ENCODE assay signal across 38 cellular contexts in genomic region chr21:29793712-29794111, GRCh38.
"Had no signal": no experiment of that assay in that cellular context is flagged by ENCODE, and none has a peak within 500 bp of the region (broad histone marks: within the 10 kb centered on the region; RNA-seq: fewer than 3 reads in every experiment).

No MANE protein-coding gene starts in this region.

- H3K27me3 ChIP-seq: ascending aorta, cardiac muscle cell had no signal

- FAIRE-seq: bronchial epithelial cell, TTC549 had no signal

- H3K9me3 ChIP-seq: ascending aorta had no signal

- H3K4me1 ChIP-seq: ascending aorta had no signal

- H3K4me3 ChIP-seq: ascending aorta, cardiac muscle cell had no signal

- H3K27me3 Mint-ChIP-seq: activated B cell treated with CpG ODN at 0.5 μM for 24 hours; activated CD4-positive, alpha-beta T cell treated with anti-CD3 and anti-CD28 coated beads, Interleukin-2, amount 10 ng/mL, durations not matched to agents 24 days and 14 days; activated CD8-positive, alpha-beta T cell treated with anti-CD3 and anti-CD28 coated beads for 36 hours; activated naive CD4-positive, alpha-beta T cell treated with anti-CD3 and anti-CD28 coated beads, Interleukin-2, amount 10 ng/mL, durations not matched to agents 7 days and 5 days; activated naive CD8-positive, alpha-beta T cell treated with anti-CD3 and anti-CD28 coated beads, Interleukin-2, amount 50 U/mL, for 24 hours; central memory CD8-positive, alpha-beta T cell had no signal

- ATAC-seq: activated CD8-positive, alpha-beta T cell treated with anti-CD3 and anti-CD28 coated beads for 36 hours; activated naive CD8-positive, alpha-beta T cell treated with anti-CD3 and anti-CD28 coated beads, Interleukin-2, amount 50 U/mL, for 24 hours; activated T-cell treated with anti-CD3 and anti-CD28 coated beads, Interleukin-2, amount 50 U/mL, for 4 hours; activated T-cell treated with anti-CD3 and anti-CD28 coated beads, Interleukin-2, amount 50 U/mL, for 72 hours; activated T-helper 17 cell treated with anti-CD3 and anti-CD28 coated beads, Interleukin-2, amount 50 U/mL, for 72 hours had no signal

- H3K4me1 Mint-ChIP-seq: activated B cell treated with CpG ODN at 0.5 μM for 24 hours; activated CD4-positive, alpha-beta T cell treated with anti-CD3 and anti-CD28 coated beads, Interleukin-2, amount 10 ng/mL, durations not matched to agents 24 days and 14 days; activated naive CD4-positive, alpha-beta T cell treated with anti-CD3 and anti-CD28 coated beads, Interleukin-2, amount 10 ng/mL, durations not matched to agents 7 days and 5 days; activated naive CD4-positive, alpha-beta T cell treated with anti-CD3 and anti-CD28 coated beads, Interleukin-2, amount 50 U/mL, for 24 hours; activated naive CD8-positive, alpha-beta T cell treated with anti-CD3 and anti-CD28 coated beads, Interleukin-2, amount 10 ng/mL, durations not matched to agents 7 days and 5 days; activated naive CD8-positive, alpha-beta T cell treated with anti-CD3 and anti-CD28 coated beads, Interleukin-2, amount 50 U/mL, for 24 hours; activated T-helper 17 cell treated with anti-CD3 and anti-CD28 coated beads, Interleukin-2, amount 50 U/mL, for 72 hours; central memory CD8-positive, alpha-beta T cell had no signal

- H3K27ac Mint-ChIP-seq: activated B cell treated with CpG ODN at 0.5 μM for 24 hours; activated CD4-positive, alpha-beta memory T cell treated with anti-CD3 and anti-CD28 coated beads for 36 hours; activated CD4-positive, alpha-beta T cell treated with anti-CD3 and anti-CD28 coated beads, Interleukin-2, amount 10 ng/mL, durations not matched to agents 24 days and 14 days; activated CD8-positive, alpha-beta T cell treated with anti-CD3 and anti-CD28 coated beads for 36 hours; activated naive CD4-positive, alpha-beta T cell treated with anti-CD3 and anti-CD28 coated beads, Interleukin-2, amount 10 ng/mL, durations not matched to agents 7 days and 5 days; activated naive CD4-positive, alpha-beta T cell treated with anti-CD3 and anti-CD28 coated beads, Interleukin-2, amount 50 U/mL, for 24 hours; activated naive CD8-positive, alpha-beta T cell; activated naive CD8-positive, alpha-beta T cell treated with anti-CD3 and anti-CD28 coated beads, Interleukin-2, amount 10 ng/mL, durations not matched to agents 7 days and 5 days; activated naive CD8-positive, alpha-beta T cell treated with anti-CD3 and anti-CD28 coated beads, Interleukin-2, amount 50 U/mL, for 24 hours; activated T-cell treated with anti-CD3 and anti-CD28 coated beads, Interleukin-2, amount 50 U/mL, for 72 hours; activated T-helper 1 cell treated with anti-CD3 and anti-CD28 coated beads, Interleukin-12 subunit alpha, Interleukin-12 subunit beta, Interleukin-2, Interleukin-4 antibody, amounts not matched to agents 30 ng/mL and 10 ng/mL and 1 ng/mL, durations not matched to agents 14 hours and 24 hours and 36 hours; activated T-helper 17 cell treated with anti-CD3 and anti-CD28 coated beads, Interleukin-2, amount 50 U/mL, for 72 hours; brain; T-helper 1 cell treated with Interleukin-12 subunit alpha and Interleukin-12 subunit beta and Interleukin-4 antibody, amounts not matched to agents 30 μg/mL and 1 μg/mL, for 36 hours; T-helper 2 cell treated with Interferon-gamma antibody and Interleukin-4, amounts not matched to agents 5 μg/mL and 100 μg/mL, for 36 hours had no signal

- H3K4me3 Mint-ChIP-seq: activated B cell treated with CpG ODN at 0.5 μM for 24 hours; activated CD4-positive, alpha-beta memory T cell treated with anti-CD3 and anti-CD28 coated beads for 36 hours; activated CD4-positive, alpha-beta T cell treated with anti-CD3 and anti-CD28 coated beads, Interleukin-2, amount 10 ng/mL, durations not matched to agents 24 days and 14 days; activated CD8-positive, alpha-beta T cell treated with anti-CD3 and anti-CD28 coated beads for 36 hours; activated naive CD4-positive, alpha-beta T cell treated with anti-CD3 and anti-CD28 coated beads, Interleukin-2, amount 10 ng/mL, durations not matched to agents 7 days and 5 days; activated naive CD4-positive, alpha-beta T cell treated with anti-CD3 and anti-CD28 coated beads, Interleukin-2, amount 50 U/mL, for 24 hours; activated naive CD8-positive, alpha-beta T cell; activated naive CD8-positive, alpha-beta T cell treated with anti-CD3 and anti-CD28 coated beads, Interleukin-2, amount 10 ng/mL, durations not matched to agents 7 days and 5 days; activated naive CD8-positive, alpha-beta T cell treated with anti-CD3 and anti-CD28 coated beads, Interleukin-2, amount 50 U/mL, for 24 hours; activated T-cell treated with anti-CD3 and anti-CD28 coated beads, Interleukin-2, amount 50 U/mL, for 4 hours; activated T-cell treated with anti-CD3 and anti-CD28 coated beads, Interleukin-2, amount 50 U/mL, for 72 hours; activated T-helper 1 cell treated with anti-CD3 and anti-CD28 coated beads, Interleukin-12 subunit alpha, Interleukin-12 subunit beta, Interleukin-2, Interleukin-4 antibody, amounts not matched to agents 30 ng/mL and 10 ng/mL and 1 ng/mL, durations not matched to agents 14 hours and 24 hours and 36 hours; activated T-helper 17 cell treated with anti-CD3 and anti-CD28 coated beads, Interleukin-2, amount 50 U/mL, for 72 hours; brain; central memory CD8-positive, alpha-beta T cell; T-helper 1 cell treated with Interleukin-12 subunit alpha and Interleukin-12 subunit beta and Interleukin-4 antibody, amounts not matched to agents 30 μg/mL and 1 μg/mL, for 36 hours; T-helper 2 cell treated with Interferon-gamma antibody and Interleukin-4, amounts not matched to agents 5 μg/mL and 100 μg/mL, for 36 hours had no signal

- DNase-seq: activated B cell treated with CpG ODN at 0.5 μM for 24 hours; activated CD4-positive, alpha-beta memory T cell treated with anti-CD3 and anti-CD28 coated beads for 36 hours; activated CD4-positive, alpha-beta T cell treated with anti-CD3 and anti-CD28 coated beads for 4 hours; activated CD4-positive, alpha-beta T cell treated with anti-CD3 and anti-CD28 coated beads, Interleukin-2, amount 10 ng/mL, durations not matched to agents 24 days and 14 days; activated CD4-positive, alpha-beta T cell treated with anti-CD3 and anti-CD28 coated beads, Interleukin-2, amount 50 U/mL, for 1 hour; activated CD4-positive, alpha-beta T cell treated with anti-CD3 and anti-CD28 coated beads, Interleukin-2, amount 50 U/mL, for 4 hours; activated CD4-positive, CD25-positive, alpha-beta regulatory T cell treated with anti-CD3 and anti-CD28 coated beads, Interleukin-2, amount 50 U/mL, for 72 hours; activated CD8-positive, alpha-beta memory T cell treated with anti-CD3 and anti-CD28 coated beads, Interleukin-2, amount 50 U/mL, for 4 hours; activated CD8-positive, alpha-beta T cell treated with anti-CD3 and anti-CD28 coated beads for 36 hours; activated effector memory CD4-positive, alpha-beta T cell treated with anti-CD3 and anti-CD28 coated beads, Interleukin-2, amount 50 U/mL, for 16 hours; activated naive CD4-positive, alpha-beta T cell treated with anti-CD3 and anti-CD28 coated beads, Interleukin-2, amount 10 ng/mL, durations not matched to agents 7 days and 5 days; activated naive CD4-positive, alpha-beta T cell treated with Interleukin-2 at 50 U/mL for 16 hours; activated naive CD8-positive, alpha-beta T cell treated with anti-CD3 and anti-CD28 coated beads, Interleukin-2, amount 10 ng/mL, durations not matched to agents 7 days and 5 days; activated naive CD8-positive, alpha-beta T cell treated with anti-CD3 and anti-CD28 coated beads, Interleukin-2, amount 50 U/mL, for 24 hours; activated T-cell treated with anti-CD3 and anti-CD28 coated beads for 4 hours; activated T-cell treated with anti-CD3 and anti-CD28 coated beads, Interleukin-2, amount 50 U/mL, for 1 hour; activated T-cell treated with anti-CD3 and anti-CD28 coated beads, Interleukin-2, amount 50 U/mL, for 4 hours; activated T-cell treated with anti-CD3 and anti-CD28 coated beads, Interleukin-2, amount 50 U/mL, for 72 hours; amygdala; anterior cingulate cortex; caudate nucleus; cerebellar nuclear complex; T-helper 1 cell; T-helper 2 cell; T-helper 9 cell had no signal

- H3K36me3 Mint-ChIP-seq: activated CD4-positive, alpha-beta memory T cell treated with anti-CD3 and anti-CD28 coated beads for 36 hours; activated naive CD4-positive, alpha-beta T cell treated with anti-CD3 and anti-CD28 coated beads, Interleukin-2, amount 10 ng/mL, durations not matched to agents 7 days and 5 days; activated naive CD4-positive, alpha-beta T cell treated with anti-CD3 and anti-CD28 coated beads, Interleukin-2, amount 50 U/mL, for 24 hours; activated naive CD8-positive, alpha-beta T cell; activated naive CD8-positive, alpha-beta T cell treated with anti-CD3 and anti-CD28 coated beads, Interleukin-2, amount 10 ng/mL, durations not matched to agents 7 days and 5 days; brain had no signal

- H3K9me3 Mint-ChIP-seq: activated B cell treated with CpG ODN at 0.5 μM for 24 hours; activated CD4-positive, alpha-beta memory T cell treated with anti-CD3 and anti-CD28 coated beads for 36 hours; activated CD4-positive, alpha-beta T cell treated with anti-CD3 and anti-CD28 coated beads, Interleukin-2, amount 10 ng/mL, durations not matched to agents 24 days and 14 days; activated CD8-positive, alpha-beta T cell treated with anti-CD3 and anti-CD28 coated beads for 36 hours; activated naive CD4-positive, alpha-beta T cell treated with anti-CD3 and anti-CD28 coated beads, Interleukin-2, amount 10 ng/mL, durations not matched to agents 7 days and 5 days; activated naive CD4-positive, alpha-beta T cell treated with anti-CD3 and anti-CD28 coated beads, Interleukin-2, amount 50 U/mL, for 24 hours; activated naive CD8-positive, alpha-beta T cell treated with anti-CD3 and anti-CD28 coated beads, Interleukin-2, amount 10 ng/mL, durations not matched to agents 7 days and 5 days; activated naive CD8-positive, alpha-beta T cell treated with anti-CD3 and anti-CD28 coated beads, Interleukin-2, amount 50 U/mL, for 24 hours; activated T-cell treated with anti-CD3 and anti-CD28 coated beads, Interleukin-2, amount 50 U/mL, for 4 hours; activated T-cell treated with anti-CD3 and anti-CD28 coated beads, Interleukin-2, amount 50 U/mL, for 72 hours; activated T-helper 1 cell treated with anti-CD3 and anti-CD28 coated beads, Interleukin-12 subunit alpha, Interleukin-12 subunit beta, Interleukin-2, Interleukin-4 antibody, amounts not matched to agents 30 ng/mL and 10 ng/mL and 1 ng/mL, durations not matched to agents 14 hours and 24 hours and 36 hours; activated T-helper 17 cell treated with anti-CD3 and anti-CD28 coated beads, Interleukin-2, amount 50 U/mL, for 72 hours; brain; T-helper 1 cell treated with Interleukin-12 subunit alpha and Interleukin-12 subunit beta and Interleukin-4 antibody, amounts not matched to agents 30 μg/mL and 1 μg/mL, for 36 hours; T-helper 2 cell treated with Interferon-gamma antibody and Interleukin-4, amounts not matched to agents 5 μg/mL and 100 μg/mL, for 36 hours had no signal

- H3K36me3 ChIP-seq: ascending aorta, cardiac muscle cell had no signal

- H3K27ac ChIP-seq: ascending aorta, cardiac muscle cell, VCaP had no signal
